ENCODE assay signal across 19 cellular contexts in the genomic region with DNA sequence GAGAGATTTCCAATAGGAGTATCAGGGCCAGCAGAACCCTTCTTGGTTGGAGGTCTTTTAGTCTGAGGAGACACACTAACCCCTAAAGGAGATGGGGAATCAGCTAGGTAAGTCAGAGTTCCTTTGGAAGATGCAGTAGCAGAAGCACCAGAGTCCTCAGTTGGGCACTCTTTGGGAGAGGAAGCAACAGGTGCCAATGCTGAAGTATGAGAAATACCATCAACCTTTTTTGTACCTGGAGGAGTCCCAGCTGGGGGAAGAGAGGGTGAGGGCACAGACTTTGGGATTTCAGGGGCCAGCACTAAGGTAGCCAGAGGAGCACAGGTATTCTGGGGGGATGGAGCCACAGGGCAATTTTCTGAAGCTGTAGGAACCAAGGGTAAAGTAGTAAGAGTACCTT. TPM values are rescaled to one million over a fixed set of nuclear protein-coding genes. Genes with fewer than 3 reads are reported as not detected.
A peak's percentile ranks its signal among the peaks of the same experiment; 100 is the strongest.
DNase-seq lines count a peak whose midpoint lies in the region; ATAC-seq, FAIRE-seq and TF ChIP-seq lines count a peak whose summit lies in the region.
"Had no signal": no experiment of that assay in that cellular context is flagged by ENCODE, and none has a peak within 500 bp of the region (broad histone marks: within the 10 kb centered on the region; RNA-seq: fewer than 3 reads in every experiment).

No MANE protein-coding gene starts in this region.

- H3K4me1 ChIP-seq in Karpas-422 (ENCODE audit: low read length) (peaks cover 76% of the 10 kb centered on the region), GM12878 (ENCODE audit: control insufficient read depth, insufficient read depth, low read length) (peaks cover 44% of the 10 kb centered on the region), gastrocnemius medialis (peaks cover 94% of the 10 kb centered on the region in 2 donors)

- H3K27me3 ChIP-seq in Karpas-422 (ENCODE audit: low read length) (no peaks in the 10 kb centered on the region), GM12878 (replicated peaks in 1 of 2; ENCODE audit: control insufficient read depth in 2 of 2, insufficient read depth in 2 of 2, low read length in 1 of 2) (no peaks in the 10 kb centered on the region), gastrocnemius medialis (no peaks in the 10 kb centered on the region)
- H3K27me3 ChIP-seq: adrenal gland, heart left ventricle, sigmoid colon had no signal

- H2AFZ ChIP-seq in Karpas-422 (ENCODE audit: low read length) (no peak overlapping the region), GM12878 (ENCODE audit: control insufficient read depth, low read depth, low read length) (no peak overlapping the region)

- in situ Hi-C loops in GM12878 (cut with MboI) (no loop called here), gastrocnemius medialis (cut with MboI; ENCODE audit: low sequenced_read_pairs in 4 of 4) (no loop called here)

- H3K9ac ChIP-seq in Karpas-422 (ENCODE audit: low read length): peak overlapping the region; percentile 17; the same call in 1 of the 2 replicates
- no peak overlapping the region for H3K9ac ChIP-seq in GM12878 (ENCODE audit: control insufficient read depth, insufficient read depth, low read length)

- H3K79me2 ChIP-seq in Karpas-422 (ENCODE audit: low read length) (peaks cover 55% of the 10 kb centered on the region), GM12878 (ENCODE audit: control insufficient read depth, insufficient read depth, low read length) (peaks cover 87% of the 10 kb centered on the region)

- H3K9me3 Mint-ChIP-seq in activated CD4-positive, alpha-beta T cell treated with anti-CD3 and anti-CD28 coated beads for 36 hours (ENCODE audit: low read depth): no peaks in the 10 kb centered on the region

- no peak overlapping the region for H3K4me3 Mint-ChIP-seq in activated CD4-positive, alpha-beta T cell treated with anti-CD3 and anti-CD28 coated beads for 36 hours

- H3K36me3 Mint-ChIP-seq in activated CD4-positive, alpha-beta T cell treated with anti-CD3 and anti-CD28 coated beads for 36 hours (ENCODE audit: low read depth): peaks cover 85% of the 10 kb centered on the region

- DNase-seq in activated CD4-positive, alpha-beta T cell treated with anti-CD3 and anti-CD28 coated beads for 36 hours: no peak
- no peak for DNase-seq in activated CD4-positive, alpha-beta T cell treated with anti-CD3 and anti-CD28 coated beads, Interleukin-2, amount 50 U/mL, for 48 hours
- DNase-seq in Karpas-422 (no peak), GM12878 (ENCODE audit: low read depth, low spot score) (no peak), gastrocnemius medialis (no peak), amygdala (lab: John Stamatoyannopoulos, UW) (no peak), NCI-H2029 treated with DMSO at 0.1 percent for 48 hours (lab: John Stamatoyannopoulos, UW) (no peak), NCI-H2171 (lab: John Stamatoyannopoulos, UW) (no peak)
- DNase-seq: effector CD8-positive, alpha-beta T cell; heart left ventricle; midbrain; NCI-H2029; PC-3; sigmoid colon had no signal

- no peak overlapping the region for H3K4me3 ChIP-seq in Karpas-422 (ENCODE audit: low read length)
- H3K4me3 ChIP-seq in GM12878: no peak overlapping the region
- H3K4me3 ChIP-seq in gastrocnemius medialis: no peak overlapping the region
- H3K4me3 ChIP-seq: adrenal gland, heart left ventricle, sigmoid colon had no signal

- TF ChIP-seq EP300 in GM12878 (IDR thresholded peaks at IDR 0.05; ENCODE audit: borderline replicate concordance in 1 of 2, control insufficient read depth in 1 of 2, low read depth in 2 of 2, low read length in 2 of 2): no peak

- RAD21 ChIA-PET in GM12878 (lab: Charles Lee; ENCODE audit: unreplicated experiment): interaction anchor here (1.4 kb wide), 1 partner anchor 35 kb away, joined by 3 read pairs; no protein-coding TSS in a partner anchor

- peak overlapping the region; percentile 85 for H3K27ac Mint-ChIP-seq in activated CD4-positive, alpha-beta T cell treated with anti-CD3 and anti-CD28 coated beads for 36 hours

- H3K27ac ChIP-seq in Karpas-422 (ENCODE audit: low read length): peak overlapping the region; percentile 74
- peak overlapping the region; percentile 20; the same call in 1 of the 2 replicates for H3K27ac ChIP-seq in GM12878 (ENCODE audit: control insufficient read depth, insufficient read depth)
- peak overlapping the region; percentile 95 to 98 (median 96) for H3K27ac ChIP-seq in gastrocnemius medialis

- intact Hi-C loops in activated CD4-positive, alpha-beta T cell treated with anti-CD3 and anti-CD28 coated beads for 36 hours (cut with DNase I, micrococcal nuclease): no loop called here
- intact Hi-C loops in GM12878 (cut with micrococcal nuclease; ENCODE audit: unreplicated experiment) (no loop called here), gastrocnemius medialis (cut with DNase I; ENCODE audit: low total_unique reads) (no loop called here)

- TF ChIP-seq POLR2A in GM12878 (IDR thresholded peaks at IDR 0.05; ENCODE audit: low read depth, low read length) (no peak), gastrocnemius medialis (IDR thresholded peaks at IDR 0.05) (no peak)

- CTCF ChIA-PET in activated CD4-positive, alpha-beta T cell treated with anti-CD3 and anti-CD28 coated beads for 36 hours (lab: Charles Lee): interaction anchor here (1.0 kb wide), 1 partner anchor 282 kb away, joined by 3 read pairs; no protein-coding TSS in a partner anchor
- CTCF ChIA-PET in GM12878 (lab: Yijun Ruan, JAX): interaction anchor here (1.0 to 1.6 kb wide), 4 partner anchors 28 to 500 kb away, joined by 3 read pairs; no protein-coding TSS in a partner anchor

- H3K4me1 Mint-ChIP-seq in activated CD4-positive, alpha-beta T cell treated with anti-CD3 and anti-CD28 coated beads for 36 hours: peaks cover 74% of the 10 kb centered on the region

- BruUV-seq in GM12878 (replicated peaks; lab: Mats Ljungman, UMichigan): no TSS peak

- peaks cover 69% of the 10 kb centered on the region for H3K36me3 ChIP-seq in Karpas-422 (ENCODE audit: insufficient read depth, low read length)
- H3K36me3 ChIP-seq in GM12878 (ENCODE audit: control insufficient read depth in 2 of 2, insufficient read depth in 2 of 2, low read length in 1 of 2): peaks cover 23 to 45% of the 10 kb centered on the region in 2 experiments
- peaks cover 0 to 54% of the 10 kb centered on the region in 2 donors for H3K36me3 ChIP-seq in gastrocnemius medialis

- peak overlapping the region; percentile 77 for H3K4me2 ChIP-seq in Karpas-422 (ENCODE audit: low read depth, low read length, poor library complexity, severe bottlenecking)
- H3K4me2 ChIP-seq in GM12878 (ENCODE audit: control insufficient read depth, insufficient read depth): peak overlapping the region; percentile 36; the same call in 1 of the 2 replicates

- no peaks in the 10 kb centered on the region for H3K9me2 ChIP-seq in Karpas-422 (replicated peaks; ENCODE audit: insufficient read depth, low read length)

- POLR2A ChIA-PET in activated CD4-positive, alpha-beta T cell treated with anti-CD3 and anti-CD28 coated beads for 36 hours (lab: Charles Lee): interaction anchor here (0.7 to 2.6 kb wide), 6 partner anchors 9 to 393 kb away, joined by 3 to 12 read pairs (median 6); partner anchors contain the start of gene PTGES3
- POLR2A ChIA-PET in GM12878 (lab: Charles Lee): interaction anchor here (0.8 to 1.2 kb wide), 4 partner anchors 29 to 73 kb away, joined by 3 to 6 read pairs (median 4); partner anchors contain the start of gene ATP5F1B

- FAIRE-seq in GM12878 (lab: Jason Lieb, UNC): no peak
- FAIRE-seq: A204.1, G401.6, HepG2, TTC549 had no signal

- TF ChIP-seq CTCF in GM12878 (IDR thresholded peaks at IDR 0.05 in 2 of 3, conservative IDR thresholded peaks at IDR 0.05 in 1 of 3; ENCODE audit: control insufficient read depth in 2 of 3, extremely low read depth in 1 of 3, insufficient read depth in 1 of 3, low read depth in 3 of 3, low read length in 3 of 3) (no peak), gastrocnemius medialis (IDR thresholded peaks at IDR 0.05 in 4 of 5, conservative IDR thresholded peaks at IDR 0.05 in 1 of 5) (no peak)

- H3K9me3 ChIP-seq in Karpas-422 (ENCODE audit: low read length): no peaks in the 10 kb centered on the region
- H3K9me3 ChIP-seq in GM12878 (replicated peaks; ENCODE audit: control insufficient read depth, insufficient read depth, low read length): no peaks in the 10 kb centered on the region
- no peaks in the 10 kb centered on the region for H3K9me3 ChIP-seq in gastrocnemius medialis
- H3K9me3 ChIP-seq: adrenal gland, heart left ventricle, sigmoid colon had no signal

- peaks cover 86% of the 10 kb centered on the region for H4K20me1 ChIP-seq in Karpas-422 (ENCODE audit: insufficient read depth, low read depth, low read length)
- H4K20me1 ChIP-seq in GM12878 (ENCODE audit: control insufficient read depth, insufficient read depth): peaks cover 40% of the 10 kb centered on the region

- no peaks in the 10 kb centered on the region for H3K27me3 Mint-ChIP-seq in activated CD4-positive, alpha-beta T cell treated with anti-CD3 and anti-CD28 coated beads for 36 hours

- no peak for TF ChIP-seq RAD21 in GM12878 (IDR thresholded peaks at IDR 0.05; ENCODE audit: insufficient read depth, low read depth, low read length)

- no peak for ATAC-seq in activated CD4-positive, alpha-beta T cell treated with anti-CD3 and anti-CD28 coated beads for 36 hours
- ATAC-seq in GM12878: peak; percentile 8
- no peak for ATAC-seq in gastrocnemius medialis
- ATAC-seq: heart left ventricle, HepG2, PC-3 had no signal

- SMC1A ChIA-PET in GM12878 (lab: Charles Lee; ENCODE audit: uncharacterized antibody, unreplicated experiment): interaction anchor here (1.1 to 2.2 kb wide), 4 partner anchors 9 to 286 kb away, joined by 3 to 9 read pairs (median 4); no protein-coding TSS in a partner anchor

RNA-seq across cellular contexts. Expression of gene NACA, which starts 6.0 kb away (rescaled TPM):
- total RNA-seq in activated CD4-positive, alpha-beta T cell treated with anti-CD3 and anti-CD28 coated beads for 36 hours: 1,000 to 10,000 TPM; 1,215 to 1,231 TPM
- total RNA-seq in Karpas-422 (2014; rRNA removed; shearing (Covaris generic); ENCODE audit: low replicate concordance): 1,908 and 2,309 TPM in 2 replicates
- 193 and 207 TPM in 2 replicates for total RNA-seq in GM12878 (2013; cell fraction: nucleolus; rRNA removed)
- 1,902 and 2,076 TPM in 2 replicates for total RNA-seq in GM12878 (2014; rRNA removed)
- 2,552 and 2,616 TPM in 2 replicates for total RNA-seq in GM12878 (2014; rRNA removed; fragmentation: Illumina TruSeq; extraction: Trizol)
- 1,181 and 1,218 TPM in 2 replicates for total RNA-seq in GM12878 (2021)
- 4,087 TPM for polyA plus RNA-seq in GM12878 (2011; ENCODE audit: low read depth)
- 1,734 and 2,407 TPM in 2 replicates for polyA plus RNA-seq in GM12878 (2011; rRNA removed)
- 666 and 668 TPM in 2 replicates for polyA plus RNA-seq in GM12878 (2011; cell fraction: cytosol; rRNA removed)
- 288 and 329 TPM in 2 replicates for polyA plus RNA-seq in GM12878 (2011; cell fraction: nucleus; rRNA removed)
- 2,659 and 2,949 TPM in 2 replicates for polyA plus RNA-seq in GM12878 (2012)
- polyA plus RNA-seq in GM12878 (2014; fragmentation: Illumina TruSeq; extraction: Trizol): 2,171 and 2,212 TPM in 2 replicates
- polyA plus RNA-seq in GM12878 (2014; fragmentation: Nextera tagmentation; extraction: Ambion mirVana): 1,000 to 10,000 TPM; 2,263 to 2,782 TPM
- polyA plus RNA-seq in GM12878 (2014; rRNA removed): 1,670 and 1,966 TPM in 2 replicates
- polyA plus RNA-seq in GM12878 (2016; fragmentation: Nextera tagmentation; extraction: Ambion mirVana): 1,000 to 10,000 TPM; 1,525 to 1,529 TPM
- 388 and 450 TPM in 2 replicates for polyA minus RNA-seq in GM12878 (2011; rRNA and poly(A)+ RNA removed)
- polyA minus RNA-seq in GM12878 (2011; cell fraction: cytosol; rRNA and poly(A)+ RNA removed): 193 and 205 TPM in 2 replicates
- polyA minus RNA-seq in GM12878 (2011; cell fraction: nucleus; rRNA and poly(A)+ RNA removed): 64.9 and 110 TPM in 2 replicates
- 100 to 1,000 TPM; 225 to 438 (median 398) TPM for total RNA-seq in gastrocnemius medialis

RNA-seq across cellular contexts. Expression of gene PTGES3, which starts 31.0 kb away (rescaled TPM):
- total RNA-seq in activated CD4-positive, alpha-beta T cell treated with anti-CD3 and anti-CD28 coated beads for 36 hours: 100 to 1,000 TPM; 284 to 386 TPM
- total RNA-seq in Karpas-422 (2014; rRNA removed; shearing (Covaris generic); ENCODE audit: low replicate concordance): 49.4 and 126 TPM in 2 replicates
- 55.1 and 58.8 TPM in 2 replicates for total RNA-seq in GM12878 (2013; cell fraction: nucleolus; rRNA removed)
- total RNA-seq in GM12878 (2014; rRNA removed) (128 and 136 TPM in 2 replicates), GM12878 (2014; rRNA removed; fragmentation: Illumina TruSeq; extraction: Trizol) (160 and 164 TPM in 2 replicates), GM12878 (2021) (262 and 263 TPM in 2 replicates), gastrocnemius medialis (10 to 100 TPM; 57.2 to 81.4 (median 69.3) TPM)
- polyA plus RNA-seq in GM12878 (2011; ENCODE audit: low read depth): 117 TPM
- polyA plus RNA-seq in GM12878 (2011; rRNA removed) (143 and 208 TPM in 2 replicates), GM12878 (2014; fragmentation: Illumina TruSeq; extraction: Trizol) (317 and 356 TPM in 2 replicates), GM12878 (2014; fragmentation: Nextera tagmentation; extraction: Ambion mirVana) (100 to 1,000 TPM; 117 to 186 TPM), GM12878 (2014; rRNA removed) (135 and 154 TPM in 2 replicates), GM12878 (2016; fragmentation: Nextera tagmentation; extraction: Ambion mirVana) (100 to 1,000 TPM; 509 to 520 TPM)
- polyA plus RNA-seq in GM12878 (2011; cell fraction: cytosol; rRNA removed): 50.8 and 55.0 TPM in 2 replicates
- polyA plus RNA-seq in GM12878 (2011; cell fraction: nucleus; rRNA removed): 69.1 and 79.0 TPM in 2 replicates
- polyA plus RNA-seq in GM12878 (2012): 183 and 246 TPM in 2 replicates
- polyA minus RNA-seq in GM12878 (2011; rRNA and poly(A)+ RNA removed): 47.4 and 60.2 TPM in 2 replicates
- 74.6 and 80.4 TPM in 2 replicates for polyA minus RNA-seq in GM12878 (2011; cell fraction: cytosol; rRNA and poly(A)+ RNA removed)
- 26.0 and 48.0 TPM in 2 replicates for polyA minus RNA-seq in GM12878 (2011; cell fraction: nucleus; rRNA and poly(A)+ RNA removed)

RNA-seq across cellular contexts. Expression of gene PRIM1, which starts 33.1 kb away (rescaled TPM):
- 10 to 100 TPM; 81.3 to 83.7 TPM for total RNA-seq in activated CD4-positive, alpha-beta T cell treated with anti-CD3 and anti-CD28 coated beads for 36 hours
- total RNA-seq in Karpas-422 (2014; rRNA removed; shearing (Covaris generic); ENCODE audit: low replicate concordance): 10.3 and 26.3 TPM in 2 replicates
- total RNA-seq in GM12878 (2013; cell fraction: nucleolus; rRNA removed): 64.0 and 74.2 TPM in 2 replicates
- total RNA-seq in GM12878 (2014; rRNA removed): 27.1 and 40.1 TPM in 2 replicates
- total RNA-seq in GM12878 (2014; rRNA removed; fragmentation: Illumina TruSeq; extraction: Trizol): 53.0 and 58.8 TPM in 2 replicates
- total RNA-seq in GM12878 (2021): 29.8 and 31.0 TPM in 2 replicates
- polyA plus RNA-seq in GM12878 (2011; ENCODE audit: low read depth): 20.7 TPM
- polyA plus RNA-seq in GM12878 (2011; rRNA removed): 42.1 and 64.4 TPM in 2 replicates
- 26.7 and 31.3 TPM in 2 replicates for polyA plus RNA-seq in GM12878 (2011; cell fraction: cytosol; rRNA removed)
- 22.9 and 26.7 TPM in 2 replicates for polyA plus RNA-seq in GM12878 (2011; cell fraction: nucleus; rRNA removed)
- 18.6 and 27.7 TPM in 2 replicates for polyA plus RNA-seq in GM12878 (2012)
- 59.8 and 71.5 TPM in 2 replicates for polyA plus RNA-seq in GM12878 (2014; fragmentation: Illumina TruSeq; extraction: Trizol)
- 10 to 100 TPM; 54.0 to 70.6 TPM for polyA plus RNA-seq in GM12878 (2014; fragmentation: Nextera tagmentation; extraction: Ambion mirVana)
- polyA plus RNA-seq in GM12878 (2014; rRNA removed): 25.8 and 35.2 TPM in 2 replicates
- polyA plus RNA-seq in GM12878 (2016; fragmentation: Nextera tagmentation; extraction: Ambion mirVana): 10 to 100 TPM; 57.5 to 59.7 TPM
- polyA minus RNA-seq in GM12878 (2011; rRNA and poly(A)+ RNA removed): 28.6 and 44.9 TPM in 2 replicates
- polyA minus RNA-seq in GM12878 (2011; cell fraction: cytosol; rRNA and poly(A)+ RNA removed): 9.7 and 13.9 TPM in 2 replicates
- 23.8 and 30.6 TPM in 2 replicates for polyA minus RNA-seq in GM12878 (2011; cell fraction: nucleus; rRNA and poly(A)+ RNA removed)
- 1 to 10 TPM; 3.2 to 5.9 (median 3.7) TPM for total RNA-seq in gastrocnemius medialis

RNA-seq across cellular contexts. Expression of gene HSD17B6, which starts 44.1 kb away (rescaled TPM):
- 1 to 10 TPM; 2.6 to 5.1 TPM for total RNA-seq in activated CD4-positive, alpha-beta T cell treated with anti-CD3 and anti-CD28 coated beads for 36 hours
- 6.4 and 28.5 TPM in 2 replicates for total RNA-seq in Karpas-422 (2014; rRNA removed; shearing (Covaris generic); ENCODE audit: low replicate concordance)
- 0.64 TPM in 1 of 2 replicates, not detected in the other for total RNA-seq in GM12878 (2013; cell fraction: nucleolus; rRNA removed)
- 0.90 and 1.6 TPM in 2 replicates for total RNA-seq in GM12878 (2014; rRNA removed)
- 1.6 and 2.1 TPM in 2 replicates for total RNA-seq in GM12878 (2014; rRNA removed; fragmentation: Illumina TruSeq; extraction: Trizol)
- total RNA-seq in GM12878 (2021): 2.1 and 3.2 TPM in 2 replicates
- 0.52 TPM for polyA plus RNA-seq in GM12878 (2011; ENCODE audit: low read depth)
- 0.91 and 0.98 TPM in 2 replicates for polyA plus RNA-seq in GM12878 (2011; rRNA removed)
- 0.64 and 0.80 TPM in 2 replicates for polyA plus RNA-seq in GM12878 (2011; cell fraction: cytosol; rRNA removed)
- 0.30 and 0.38 TPM in 2 replicates for polyA plus RNA-seq in GM12878 (2011; cell fraction: nucleus; rRNA removed)
- 0.54 and 1.00 TPM in 2 replicates for polyA plus RNA-seq in GM12878 (2012)
- 1.5 and 2.4 TPM in 2 replicates for polyA plus RNA-seq in GM12878 (2014; fragmentation: Illumina TruSeq; extraction: Trizol)
- polyA plus RNA-seq in GM12878 (2014; fragmentation: Nextera tagmentation; extraction: Ambion mirVana): 1 to 10 TPM; 2.0 to 2.1 TPM
- 0.99 and 1.2 TPM in 2 replicates for polyA plus RNA-seq in GM12878 (2014; rRNA removed)
- polyA plus RNA-seq in GM12878 (2016; fragmentation: Nextera tagmentation; extraction: Ambion mirVana): 1 to 10 TPM; 1.9 to 2.2 TPM
- polyA minus RNA-seq in GM12878 (2011; rRNA and poly(A)+ RNA removed): 0.10 and 0.44 TPM in 2 replicates
- not detected in 2 replicates for polyA minus RNA-seq in GM12878 (2011; cell fraction: cytosol; rRNA and poly(A)+ RNA removed)
- polyA minus RNA-seq in GM12878 (2011; cell fraction: nucleus; rRNA and poly(A)+ RNA removed): not detected in 2 replicates
- total RNA-seq in gastrocnemius medialis: 1 to 10 TPM in 3 of 4 donors, not detected in 1; 1.2 to 2.3 (median 1.6) TPM

Comparison
In these comparisons a context has a peak if more than half of its experiments do, and no peak if none do; other contexts are left out.
1. H3K27ac ChIP-seq: peak in every context shown above with its lines; median percentile 96 in gastrocnemius medialis; 74 in Karpas-422; 20 in GM12878.